In the genomic region with DNA sequence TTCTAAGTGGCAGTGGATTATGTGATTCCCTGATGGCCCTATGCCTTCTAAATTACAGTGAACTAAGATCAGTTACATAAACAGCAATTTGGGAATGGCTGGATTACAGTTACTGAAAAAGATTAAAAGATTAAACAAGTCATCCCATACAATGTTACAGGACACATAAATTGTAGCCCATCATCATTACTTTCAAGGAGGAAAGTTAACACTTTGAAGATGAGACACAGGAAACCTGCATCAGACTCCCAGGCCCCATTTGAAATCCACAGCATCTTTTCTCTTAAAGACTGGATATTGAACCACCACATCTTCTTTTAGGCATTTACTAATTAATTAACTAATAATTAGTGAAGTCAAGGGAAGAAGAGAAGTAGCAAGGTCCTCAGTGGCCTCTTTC, we compare ENCODE assay signal across 19 cellular contexts.
DNase-seq lines count a peak whose midpoint lies in the region; ATAC-seq and TF ChIP-seq lines count a peak whose summit lies in the region.
"Had no signal": no experiment of that assay in that cellular context is flagged by ENCODE, and none has a peak within 500 bp of the region (broad histone marks: within the 10 kb centered on the region; RNA-seq: fewer than 3 reads in every experiment).

No MANE protein-coding gene starts in this region.

- H3F3A ChIP-seq in smooth muscle cell (ENCODE audit: low read depth), result no peaks in the 10 kb centered on the region

- ATAC-seq in activated naive CD4-positive, alpha-beta T cell treated with anti-CD3 and anti-CD28 coated beads, Interleukin-2, amount 50 U/mL, for 72 hours, result no peak
- ATAC-seq in HG02981 (IDR thresholded peaks at IDR 0.05; ENCODE audit: unreplicated experiment), result no peak
- ATAC-seq: foreskin keratinocyte, HCT116, WTC11 had no signal

- peaks cover 40% of the 10 kb centered on the region for H3K4me1 Mint-ChIP-seq in HFFc6 (ENCODE audit: low read depth)
- peaks cover 4% of the 10 kb centered on the region for H3K4me1 Mint-ChIP-seq in neural crest cell

- peak overlapping the region; percentile 36 for H3K27ac Mint-ChIP-seq in activated naive CD4-positive, alpha-beta T cell treated with anti-CD3 and anti-CD28 coated beads, Interleukin-2, amount 50 U/mL, for 72 hours
- H3K27ac Mint-ChIP-seq in HFFc6, result peak overlapping the region; percentile 42; the same call in 1 of the 2 replicates
- H3K27ac Mint-ChIP-seq in neural crest cell (ENCODE audit: unreplicated experiment), result peak overlapping the region; percentile 22
- H3K27ac Mint-ChIP-seq: WTC11 had no signal

- H3K27me3 ChIP-seq in brain microvascular endothelial cell (replicated peaks) (no peaks in the 10 kb centered on the region), smooth muscle cell (ENCODE audit: low read depth) (no peaks in the 10 kb centered on the region)
- H3K27me3 ChIP-seq: foreskin keratinocyte, tibial artery had no signal

- no peak overlapping the region for H3K4me3 ChIP-seq in brain microvascular endothelial cell (ENCODE audit: low read depth, low read length)
- no peak overlapping the region for H3K4me3 ChIP-seq in smooth muscle cell
- H3K4me3 ChIP-seq: tibial artery had no signal

- DNase-seq in activated naive CD4-positive, alpha-beta T cell treated with anti-CD3 and anti-CD28 coated beads, Interleukin-2, amount 50 U/mL, for 72 hours (ENCODE audit: low spot score in 2 of 2), result no peak
- DNase-seq in activated naive CD4-positive, alpha-beta T cell treated with Interleukin-2 at 50 U/mL for 16 hours, result no peak
- DNase-seq in HFFc6 (no peak), brain microvascular endothelial cell (no peak), neural crest cell (ENCODE audit: low read depth, low spot score) (no peak), smooth muscle cell (lab: John Stamatoyannopoulos, UW; ENCODE audit: unreplicated experiment) (no peak)
- DNase-seq in stimulated activated CD4-positive, alpha-beta T cell treated with anti-CD3 and anti-CD28 coated beads, Interleukin-4, amount 100 ng/mL, for 24 hours, result no peak
- DNase-seq: dermis blood vessel endothelial cell, DMS79, foreskin keratinocyte, kidney glomerular epithelial cell, NCI-H146, OCI-M1, SIG-M5, tibial artery had no signal

- H3K4me1 ChIP-seq in smooth muscle cell (ENCODE audit: low read depth), result no peaks in the 10 kb centered on the region
- H3K4me1 ChIP-seq: foreskin keratinocyte had no signal

- in situ Hi-C loops in brain microvascular endothelial cell (cut with HindIII; ENCODE audit: low pct_ligation_motif_present, low sequenced_read_pairs), result no loop called here

- no peak for TF ChIP-seq CTCF in HFFc6 (IDR thresholded peaks at IDR 0.05)
- TF ChIP-seq CTCF in brain microvascular endothelial cell (IDR thresholded peaks at IDR 0.05; ENCODE audit: low read depth, low read length, missing control alignments), result no peak
- no peak for TF ChIP-seq CTCF in neural crest cell (conservative IDR thresholded peaks at IDR 0.05)
- TF ChIP-seq CTCF in smooth muscle cell (IDR thresholded peaks at IDR 0.05; ENCODE audit: borderline replicate concordance, insufficient read depth, poor library complexity, severe bottlenecking), result no peak

- no peaks in the 10 kb centered on the region for H3K36me3 ChIP-seq in brain microvascular endothelial cell (replicated peaks)
- no peaks in the 10 kb centered on the region for H3K36me3 ChIP-seq in smooth muscle cell (ENCODE audit: low read depth)

- no peak overlapping the region for H2AFZ ChIP-seq in smooth muscle cell (ENCODE audit: low read depth)

- no peak overlapping the region for H3K4me3 Mint-ChIP-seq in HFFc6
- H3K4me3 Mint-ChIP-seq in neural crest cell, result no peak overlapping the region
- H3K4me3 Mint-ChIP-seq: IgD-negative memory B cell, WTC11 had no signal

- H3K9ac ChIP-seq in smooth muscle cell (ENCODE audit: low read depth), result no peak overlapping the region

- no peaks in the 10 kb centered on the region for H3K79me2 ChIP-seq in smooth muscle cell (ENCODE audit: low read depth)

- H3K4me2 ChIP-seq in smooth muscle cell, result no peak overlapping the region

- peaks cover 39 to 44% of the 10 kb centered on the region in 2 donors for H3K36me3 Mint-ChIP-seq in activated naive CD4-positive, alpha-beta T cell treated with anti-CD3 and anti-CD28 coated beads, Interleukin-2, amount 50 U/mL, for 72 hours
- H3K36me3 Mint-ChIP-seq in HFFc6 (ENCODE audit: low read depth), result peaks cover 34% of the 10 kb centered on the region
- H3K36me3 Mint-ChIP-seq in neural crest cell (ENCODE audit: low read depth), result peaks cover 4% of the 10 kb centered on the region

- H3K9me3 ChIP-seq in smooth muscle cell (replicated peaks; ENCODE audit: low read depth), result no peaks in the 10 kb centered on the region

- peaks cover 5 to 12% of the 10 kb centered on the region in 2 donors for H3K9me3 Mint-ChIP-seq in activated naive CD4-positive, alpha-beta T cell treated with anti-CD3 and anti-CD28 coated beads, Interleukin-2, amount 50 U/mL, for 72 hours
- H3K9me3 Mint-ChIP-seq in HFFc6 (peaks cover 4% of the 10 kb centered on the region; the same call in 1 of the 2 replicates), neural crest cell (no peaks in the 10 kb centered on the region)

- H3K27ac ChIP-seq in brain microvascular endothelial cell (peak overlapping the region; percentile 35), smooth muscle cell (ENCODE audit: low read depth) (no peak overlapping the region)
- H3K27ac ChIP-seq: foreskin keratinocyte, tibial artery had no signal

- H3K27me3 Mint-ChIP-seq in HFFc6 (ENCODE audit: insufficient read depth), result peaks cover 1% of the 10 kb centered on the region
- H3K27me3 Mint-ChIP-seq in neural crest cell (ENCODE audit: low read depth), result no peaks in the 10 kb centered on the region
- H3K27me3 Mint-ChIP-seq: IgD-negative memory B cell had no signal

- H4K20me1 ChIP-seq in smooth muscle cell (ENCODE audit: low read depth), result no peaks in the 10 kb centered on the region
